ENCODE assay signal across 1 cellular context in the genomic region with DNA sequence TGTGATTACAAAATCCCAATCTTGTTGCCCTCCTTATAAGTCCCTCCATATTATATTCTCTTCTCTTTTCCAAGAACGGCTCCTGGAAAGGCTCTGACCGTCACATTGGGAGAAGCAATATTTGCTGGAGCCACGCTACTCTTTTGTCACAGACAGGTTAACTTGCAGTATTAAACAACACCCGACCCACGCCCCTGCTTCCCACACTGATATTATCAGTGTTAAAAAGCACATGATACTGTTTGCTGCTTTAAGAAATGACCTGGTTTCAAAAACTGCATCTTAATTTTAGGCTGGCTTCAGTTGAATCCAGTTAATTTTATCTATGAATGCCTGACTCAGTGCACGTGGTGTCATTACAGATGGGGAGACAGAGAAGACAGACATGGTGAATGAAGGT.
TF ChIP-seq lines count a peak whose summit lies in the region.

No MANE protein-coding gene starts in this region.

TF ChIP-seq in SK-N-SH treated with all-trans-retinoic acid at 6 μM for 48 hours, 23 proteins besides CTCF, POLR2A, EP300 and RAD21 (continued from another document):
- TF ChIP-seq, protein P1, sequence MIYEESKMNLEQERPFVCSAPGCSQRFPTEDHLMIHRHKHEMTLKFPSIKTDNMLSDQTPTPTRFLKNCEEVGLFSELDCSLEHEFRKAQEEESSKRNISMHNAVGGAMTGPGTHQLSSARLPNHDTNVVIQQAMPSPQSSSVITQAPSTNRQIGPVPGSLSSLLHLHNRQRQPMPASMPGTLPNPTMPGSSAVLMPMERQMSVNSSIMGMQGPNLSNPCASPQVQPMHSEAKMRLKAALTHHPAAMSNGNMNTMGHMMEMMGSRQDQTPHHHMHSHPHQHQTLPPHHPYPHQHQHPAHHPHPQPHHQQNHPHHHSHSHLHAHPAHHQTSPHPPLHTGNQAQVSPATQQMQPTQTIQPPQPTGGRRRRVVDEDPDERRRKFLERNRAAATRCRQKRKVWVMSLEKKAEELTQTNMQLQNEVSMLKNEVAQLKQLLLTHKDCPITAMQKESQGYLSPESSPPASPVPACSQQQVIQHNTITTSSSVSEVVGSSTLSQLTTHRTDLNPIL (CRISPR knock-in tag; IDR thresholded peaks at IDR 0.05; ENCODE audit: low read depth): no peak
- TF ChIP-seq GLIS3 (CRISPR knock-in tag; IDR thresholded peaks at IDR 0.05) (no peak), PPARA (CRISPR knock-in tag; IDR thresholded peaks at IDR 0.05; ENCODE audit: borderline replicate concordance) (no peak), TCF4 (CRISPR knock-in tag; IDR thresholded peaks at IDR 0.05; ENCODE audit: borderline replicate concordance) (no peak), ZFP30 (CRISPR knock-in tag; IDR thresholded peaks at IDR 0.05) (no peak), TOX (CRISPR knock-in tag; IDR thresholded peaks at IDR 0.05; ENCODE audit: borderline replicate concordance) (no peak)
TF ChIP-seq in SK-N-SH treated with all-trans-retinoic acid at 6 μM for 48 hours: peak in this region for 0.
